Comparison of ENCODE assay signal across 1 cellular context in genomic region chr21:42308161-42308913, GRCh38.
TF ChIP-seq lines count a peak whose summit lies in the region.

No MANE protein-coding gene starts in this region.

TF ChIP-seq in H1, 55 proteins besides CTCF, POLR2A, EP300 and RAD21:
- TF ChIP-seq CTBP2 (IDR thresholded peaks at IDR 0.05; ENCODE audit: borderline replicate concordance, insufficient read depth, insufficient read length, low read length) = no peak
- TF ChIP-seq SIN3A (conservative IDR thresholded peaks at IDR 0.05 in 1 of 2, IDR thresholded peaks at IDR 0.05 in 1 of 2; ENCODE audit: low read depth in 1 of 2, low read length in 2 of 2) = no peak
- TF ChIP-seq NANOG (IDR thresholded peaks at IDR 0.05; ENCODE audit: insufficient read depth, low read depth, low read length, poor library complexity, severe bottlenecking) = no peak
- TF ChIP-seq, protein P1, sequence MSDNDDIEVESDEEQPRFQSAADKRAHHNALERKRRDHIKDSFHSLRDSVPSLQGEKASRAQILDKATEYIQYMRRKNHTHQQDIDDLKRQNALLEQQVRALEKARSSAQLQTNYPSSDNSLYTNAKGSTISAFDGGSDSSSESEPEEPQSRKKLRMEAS (IDR thresholded peaks at IDR 0.05) = no peak
- no peak for TF ChIP-seq JUND (IDR thresholded peaks at IDR 0.05; ENCODE audit: low read length)
- no peak for TF ChIP-seq SP4 (IDR thresholded peaks at IDR 0.05; ENCODE audit: low read length)
